ENCODE assay signal across 8 cellular contexts in genomic region chr12:49131973-49132461, GRCh38. TPM values are rescaled to one million over a fixed set of nuclear protein-coding genes. Genes with fewer than 3 reads are reported as not detected.
DNase-seq lines count a peak whose midpoint lies in the region; ATAC-seq and TF ChIP-seq lines count a peak whose summit lies in the region.

No MANE protein-coding gene starts in this region.

- H3K9me3 ChIP-seq in CD4-positive, alpha-beta memory T cell (ENCODE audit: control insufficient read depth in 1 of 2, low read length in 2 of 2), result no peaks in the 10 kb centered on the region
- no peaks in the 10 kb centered on the region for H3K9me3 ChIP-seq in SK-N-MC (ENCODE audit: low read depth, low read length)
- no peaks in the 10 kb centered on the region for H3K9me3 ChIP-seq in neural progenitor cell (ENCODE audit: low read depth)

- peaks cover 38% of the 10 kb centered on the region for H3K4me1 ChIP-seq in CD4-positive, alpha-beta memory T cell (ENCODE audit: insufficient read depth, low read length)
- peaks cover 21% of the 10 kb centered on the region for H3K4me1 ChIP-seq in neural progenitor cell

- TF ChIP-seq CTCF in epithelial cell of esophagus (IDR thresholded peaks at IDR 0.05; ENCODE audit: insufficient read depth, low read depth, low read length, missing control alignments) (no peak), neural progenitor cell (IDR thresholded peaks at IDR 0.05) (no peak)

- H3K4me1 Mint-ChIP-seq in CD4-positive, alpha-beta memory T cell, result peaks cover 21 to 58% (median 34%) of the 10 kb centered on the region in 4 donors
- H3K4me1 Mint-ChIP-seq in neural progenitor cell, result peaks cover 48% of the 10 kb centered on the region

- ATAC-seq in HG03064 (IDR thresholded peaks at IDR 0.05; ENCODE audit: low read depth, unreplicated experiment), result peak; percentile 0
- ATAC-seq in HG02840 (IDR thresholded peaks at IDR 0.05; ENCODE audit: low FRiP score, unreplicated experiment), result no peak

- H3K9ac ChIP-seq in SK-N-MC (ENCODE audit: insufficient read length) (peak overlapping the region; percentile 77), neural progenitor cell (no peak overlapping the region)

- H3K27ac ChIP-seq in CD4-positive, alpha-beta memory T cell (ENCODE audit: low read depth, low read length), result peak overlapping the region; percentile 94
- peak overlapping the region; percentile 93 for H3K27ac ChIP-seq in SK-N-MC
- H3K27ac ChIP-seq in neural progenitor cell, result no peak overlapping the region

- peaks cover 30% of the 10 kb centered on the region for H4K20me1 ChIP-seq in neural progenitor cell (ENCODE audit: low read depth)

- peak overlapping the region; percentile 81 for H3K4me2 ChIP-seq in neural progenitor cell

- no peak for DNase-seq in CD4-positive, alpha-beta memory T cell
- peak; percentile 66 for DNase-seq in SK-N-MC (ENCODE audit: low read depth, low spot score)
- DNase-seq in epithelial cell of esophagus (ENCODE audit: low read depth), result peak; percentile 28
- DNase-seq in neural progenitor cell (ENCODE audit: low spot score), result no peak
- DNase-seq in NCI-H187 (lab: John Stamatoyannopoulos, UW), result no peak
- no peak for DNase-seq in germinal center (ENCODE audit: low spot score)

- H3K79me2 ChIP-seq in neural progenitor cell (ENCODE audit: low read depth), result peaks cover 46% of the 10 kb centered on the region

- intact Hi-C loops in CD4-positive, alpha-beta memory T cell (cut with micrococcal nuclease), result loop anchor here (1.0 to 10.0 kb wide), 4 partner anchors 71 to 609 kb away; partner anchors contain the start of genes KMT2D, TMBIM6 and TUBA1C

- peak overlapping the region; percentile 78 to 99 (median 89) for H3K27ac Mint-ChIP-seq in CD4-positive, alpha-beta memory T cell
- peak overlapping the region; percentile 55 for H3K27ac Mint-ChIP-seq in neural progenitor cell

- peaks cover 28 to 38% of the 10 kb centered on the region in 2 donors for H3K36me3 Mint-ChIP-seq in CD4-positive, alpha-beta memory T cell
- H3K36me3 Mint-ChIP-seq in neural progenitor cell, result peaks cover 34% of the 10 kb centered on the region

- no peaks in the 10 kb centered on the region for H3K27me3 ChIP-seq in CD4-positive, alpha-beta memory T cell (ENCODE audit: insufficient read depth, low read length)
- no peaks in the 10 kb centered on the region for H3K27me3 ChIP-seq in neural progenitor cell

- H3K27me3 Mint-ChIP-seq in CD4-positive, alpha-beta memory T cell, result no peaks in the 10 kb centered on the region
- peaks cover 2% of the 10 kb centered on the region for H3K27me3 Mint-ChIP-seq in neural progenitor cell (ENCODE audit: insufficient read depth, low read depth)

- peak overlapping the region; percentile 43 for H2AFZ ChIP-seq in neural progenitor cell (replicated peaks)

- H3K4me3 Mint-ChIP-seq in CD4-positive, alpha-beta memory T cell, result peak overlapping the region; percentile 75 to 90 (median 84)
- H3K4me3 Mint-ChIP-seq in neural progenitor cell, result peak overlapping the region; percentile 82

- peaks cover 25% of the 10 kb centered on the region for H3K36me3 ChIP-seq in CD4-positive, alpha-beta memory T cell (ENCODE audit: insufficient read depth, low read length)
- H3K36me3 ChIP-seq in SK-N-MC (ENCODE audit: insufficient read depth, low read length) (peaks cover 37% of the 10 kb centered on the region), neural progenitor cell (peaks cover 7% of the 10 kb centered on the region)

- CTCF ChIA-PET in CD4-positive, alpha-beta memory T cell (lab: Charles Lee; ENCODE audit: partially characterized antibody), result interaction anchor here (0.7 to 5.2 kb wide), 12 partner anchors 12 to 126 kb away, joined by 3 to 76 read pairs (median 6); partner anchors contain the start of genes DHH, LMBR1L, RHEBL1 and TUBA1A

- POLR2A ChIA-PET in CD4-positive, alpha-beta memory T cell (lab: Charles Lee; ENCODE audit: partially characterized antibody), result interaction anchor here (0.6 to 7.3 kb wide), 25 partner anchors 8 to 280 kb away, joined by 3 to 394 read pairs (median 11); partner anchors contain the start of genes DDX23, DHH, KMT2D and LMBR1L

- H3K9me3 Mint-ChIP-seq in CD4-positive, alpha-beta memory T cell, result peaks cover 0 to 6% (median 0%) of the 10 kb centered on the region in 8 donors
- no peaks in the 10 kb centered on the region for H3K9me3 Mint-ChIP-seq in neural progenitor cell

- peak overlapping the region; percentile 11 to 97 for H3K4me3 ChIP-seq in CD4-positive, alpha-beta memory T cell (ENCODE audit: low read length in 2 of 2)
- H3K4me3 ChIP-seq in SK-N-MC (peak overlapping the region; percentile 94), epithelial cell of esophagus (ENCODE audit: low read length) (peak overlapping the region; percentile 35), neural progenitor cell (peak overlapping the region; percentile 98)

- peaks cover 43% of the 10 kb centered on the region for H3F3A ChIP-seq in neural progenitor cell (ENCODE audit: low read depth)

RNA-seq across cellular contexts. Expression of gene TUBA1B, which starts 0.8 kb away (rescaled TPM):
- 100 to 1,000 TPM; 332 to 361 TPM for total RNA-seq in CD4-positive, alpha-beta memory T cell
- polyA plus RNA-seq in CD4-positive, alpha-beta memory T cell, result 100 to 1,000 TPM; 411 to 573 TPM
- 2,741 and 4,208 TPM in 2 replicates for total RNA-seq in neural progenitor cell (ENCODE audit: low replicate concordance)

RNA-seq across cellular contexts. Expression of gene LMBR1L, which starts 21.4 kb away (rescaled TPM):
- 100 to 1,000 TPM; 222 to 226 TPM for total RNA-seq in CD4-positive, alpha-beta memory T cell
- polyA plus RNA-seq in CD4-positive, alpha-beta memory T cell, result 10 to 100 TPM; 35.9 to 46.5 TPM
- 32.7 and 69.5 TPM in 2 replicates for total RNA-seq in neural progenitor cell (ENCODE audit: low replicate concordance)

RNA-seq across cellular contexts. Expression of gene DHH, which starts 37.4 kb away (rescaled TPM):
- under 1 TPM; 0.35 to 0.44 TPM for total RNA-seq in CD4-positive, alpha-beta memory T cell
- not detected for polyA plus RNA-seq in CD4-positive, alpha-beta memory T cell
- 0.03 TPM in 1 of 2 replicates, not detected in the other for total RNA-seq in neural progenitor cell (ENCODE audit: low replicate concordance)

RNA-seq across cellular contexts. Expression of gene TUBA1A, which starts 56.9 kb away (rescaled TPM):
- 100 to 1,000 TPM in 1 of 2 experiments, 10 to 100 TPM in 1; 97.5 to 102 TPM for total RNA-seq in CD4-positive, alpha-beta memory T cell
- 100 to 1,000 TPM; 164 to 315 TPM for polyA plus RNA-seq in CD4-positive, alpha-beta memory T cell
- 1,211 and 1,863 TPM in 2 replicates for total RNA-seq in neural progenitor cell (ENCODE audit: low replicate concordance)

Comparison
In these comparisons a context has a peak if more than half of its experiments do, and no peak if none do; other contexts are left out.
1. DNase-seq: peak in SK-N-MC (single experiment) and epithelial cell of esophagus (single experiment); none in CD4-positive, alpha-beta memory T cell (0 of 5), neural progenitor cell (single experiment), NCI-H187 (0 of 2) and germinal center (single experiment).
2. H3K4me3 ChIP-seq: peak in every context shown above with its lines; median percentile 98 in neural progenitor cell; 94 in SK-N-MC; 54 in CD4-positive, alpha-beta memory T cell; 35 in epithelial cell of esophagus.